15 cellular contexts compared by ENCODE assay signal in the genomic region with DNA sequence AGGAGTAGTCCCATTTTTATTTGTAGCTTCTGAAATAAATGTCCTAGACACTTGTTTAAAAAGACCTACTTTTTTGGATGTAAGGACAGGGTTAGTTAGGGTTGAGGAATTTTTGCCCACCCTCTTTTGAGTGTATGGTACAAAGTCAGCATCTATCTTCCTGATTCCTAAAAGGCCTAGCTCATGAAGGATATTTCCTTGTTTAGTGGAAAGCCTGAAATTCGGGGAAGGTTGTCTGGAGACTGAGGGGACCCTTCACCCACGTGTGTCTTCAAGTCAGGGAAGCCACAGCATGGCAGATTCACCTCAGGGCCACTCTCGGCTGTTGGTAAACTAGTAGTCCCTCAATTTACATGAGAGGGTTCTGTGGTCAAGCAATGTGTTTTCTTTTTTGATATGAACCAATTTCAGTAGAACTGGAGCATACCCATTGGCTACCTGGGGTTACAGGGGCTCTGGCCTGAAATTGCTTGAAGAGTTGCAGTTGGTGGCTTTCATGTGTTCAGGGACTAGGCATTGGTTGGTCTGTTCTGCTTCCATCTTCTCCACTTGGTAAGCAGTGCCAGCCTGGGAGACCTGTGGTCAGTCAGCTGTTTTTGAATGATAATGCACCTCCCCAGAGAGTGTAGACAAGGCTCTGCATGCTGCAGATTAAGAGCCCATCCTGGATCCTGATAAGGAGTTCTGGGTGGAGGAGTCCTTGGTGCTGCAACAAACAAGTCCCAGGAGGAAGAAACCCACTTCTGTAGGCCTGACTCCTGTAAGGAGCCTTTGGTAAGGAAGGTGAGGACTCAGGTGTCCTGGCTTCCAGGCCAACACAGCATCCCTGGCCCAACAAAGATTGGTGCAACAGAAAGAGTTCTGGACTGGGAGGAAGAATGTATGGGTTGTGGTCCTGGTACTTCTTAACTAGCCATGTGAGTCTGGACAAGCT. TPM values are rescaled to one million over a fixed set of nuclear protein-coding genes. Genes with fewer than 3 reads are reported as not detected.
DNase-seq lines count a peak whose midpoint lies in the region; ATAC-seq and TF ChIP-seq lines count a peak whose summit lies in the region.
"Had no signal": no experiment of that assay in that cellular context is flagged by ENCODE, and none has a peak within 500 bp of the region (broad histone marks: within the 10 kb centered on the region; RNA-seq: fewer than 3 reads in every experiment).

No MANE protein-coding gene starts in this region.

- peak overlapping the region; percentile 89 for H3K4me3 Mint-ChIP-seq in natural killer cell
- H3K4me3 Mint-ChIP-seq in natural killer cell treated with Interleukin-12 subunit alpha and Interleukin-12 subunit beta and Interleukin-15 and Interleukin-18, amount 100 ng/mL, for 72 hours: no peak overlapping the region
- no peak overlapping the region for H3K4me3 Mint-ChIP-seq in T-helper 17 cell
- no peak overlapping the region for H3K4me3 Mint-ChIP-seq in immature natural killer cell
- H3K4me3 Mint-ChIP-seq: T-helper 2 cell treated with Interferon-gamma antibody and Interleukin-4, amounts not matched to agents 5 μg/mL and 100 μg/mL, for 36 hours had no signal

- DNase-seq in natural killer cell (no peak), T-helper 17 cell (no peak), immature natural killer cell (no peak), HuH-7.5 (ENCODE audit: low spot score) (no peak), midbrain (lab: John Stamatoyannopoulos, UW) (no peak), hypothalamus (lab: John Stamatoyannopoulos, UW) (no peak)
- DNase-seq in natural killer cell treated with Interleukin-12 subunit alpha and Interleukin-12 subunit beta and Interleukin-15 and Interleukin-18, amount 100 ng/mL, for 72 hours (ENCODE audit: low spot score): no peak
- DNase-seq in activated CD8-positive, alpha-beta memory T cell treated with anti-CD3 and anti-CD28 coated beads for 24 hours: no peak
- DNase-seq: activated CD8-positive, alpha-beta memory T cell treated with anti-CD3 and anti-CD28 coated beads, Interleukin-2, amount 50 U/mL, for 4 hours; BE2C; heart right ventricle; stimulated activated CD4-positive, alpha-beta T cell treated with anti-CD3 and anti-CD28 coated beads, Interleukin-15, amount 100 ng/mL, for 24 hours had no signal

- H3K9me3 Mint-ChIP-seq in natural killer cell (no peaks in the 10 kb centered on the region), immature natural killer cell (no peaks in the 10 kb centered on the region)
- H3K9me3 Mint-ChIP-seq in natural killer cell treated with Interleukin-12 subunit alpha and Interleukin-12 subunit beta and Interleukin-15 and Interleukin-18, amount 100 ng/mL, for 72 hours: no peaks in the 10 kb centered on the region
- H3K9me3 Mint-ChIP-seq: T-helper 2 cell treated with Interferon-gamma antibody and Interleukin-4, amounts not matched to agents 5 μg/mL and 100 μg/mL, for 36 hours had no signal

- H3K27me3 Mint-ChIP-seq in natural killer cell (ENCODE audit: low read depth in 2 of 2) (no peaks in the 10 kb centered on the region), T-helper 17 cell (no peaks in the 10 kb centered on the region), immature natural killer cell (ENCODE audit: low read depth in 3 of 3) (peaks cover 21 to 41% (median 31%) of the 10 kb centered on the region in 3 donors)
- no peaks in the 10 kb centered on the region for H3K27me3 Mint-ChIP-seq in natural killer cell treated with Interleukin-12 subunit alpha and Interleukin-12 subunit beta and Interleukin-15 and Interleukin-18, amount 100 ng/mL, for 72 hours

- peaks cover 10% of the 10 kb centered on the region for H3K36me3 Mint-ChIP-seq in natural killer cell
- peaks cover 43% of the 10 kb centered on the region for H3K36me3 Mint-ChIP-seq in natural killer cell treated with Interleukin-12 subunit alpha and Interleukin-12 subunit beta and Interleukin-15 and Interleukin-18, amount 100 ng/mL, for 72 hours
- peaks cover 17% of the 10 kb centered on the region for H3K36me3 Mint-ChIP-seq in T-helper 17 cell (ENCODE audit: low read depth)
- peaks cover 29 to 49% (median 45%) of the 10 kb centered on the region in 3 donors for H3K36me3 Mint-ChIP-seq in immature natural killer cell

- H3K9me3 ChIP-seq in T-helper 17 cell (ENCODE audit: control insufficient read depth, low read length, poor library complexity, severe bottlenecking): peaks cover 6% of the 10 kb centered on the region
- H3K9me3 ChIP-seq: BE2C, heart right ventricle had no signal

- H3K27ac Mint-ChIP-seq in natural killer cell: peak overlapping the region; percentile 52 to 99
- peak overlapping the region in 1 of 2 donors; percentile 54 for H3K27ac Mint-ChIP-seq in natural killer cell treated with Interleukin-12 subunit alpha and Interleukin-12 subunit beta and Interleukin-15 and Interleukin-18, amount 100 ng/mL, for 72 hours
- H3K27ac Mint-ChIP-seq in T-helper 17 cell: peak overlapping the region; percentile 99
- H3K27ac Mint-ChIP-seq in immature natural killer cell: peak overlapping the region; percentile 40 to 100 (median 80)
- H3K27ac Mint-ChIP-seq: T-helper 2 cell treated with Interferon-gamma antibody and Interleukin-4, amounts not matched to agents 5 μg/mL and 100 μg/mL, for 36 hours had no signal

- H3K4me1 Mint-ChIP-seq in natural killer cell (peaks cover 49 to 55% of the 10 kb centered on the region in 2 donors), T-helper 17 cell (peaks cover 51% of the 10 kb centered on the region), immature natural killer cell (peaks cover 55 to 62% of the 10 kb centered on the region in 2 donors)
- H3K4me1 Mint-ChIP-seq in natural killer cell treated with Interleukin-12 subunit alpha and Interleukin-12 subunit beta and Interleukin-15 and Interleukin-18, amount 100 ng/mL, for 72 hours (ENCODE audit: low read depth in 2 of 2): peaks cover 55 to 57% of the 10 kb centered on the region in 2 donors

- intact Hi-C loops in natural killer cell (cut with micrococcal nuclease): no loop called here

- ATAC-seq in natural killer cell (peak in 2 of 3 donors; percentile 3 to 6), T-helper 17 cell (no peak)
- ATAC-seq in natural killer cell treated with Interleukin-12 subunit alpha and Interleukin-12 subunit beta and Interleukin-15 and Interleukin-18, amount 100 ng/mL, for 72 hours: no peak
- ATAC-seq: left lobe of liver, Panc1 had no signal

- no peak for TF ChIP-seq CTCF in natural killer cell (IDR thresholded peaks at IDR 0.05)

RNA-seq across cellular contexts. Expression of a gene that starts 6.3 kb away (rescaled TPM):
- total RNA-seq in natural killer cell: 1,000 to 10,000 TPM in 1 of 3 donors, 100 to 1,000 TPM in 2; 499 to 1,024 (median 851) TPM
- 100 to 1,000 TPM in 1 of 2 donors, 10 to 100 TPM in 1; 82.6 to 157 TPM for total RNA-seq in natural killer cell treated with Interleukin-12 subunit alpha and Interleukin-12 subunit beta and Interleukin-15 and Interleukin-18, amount 100 ng/mL, for 72 hours
- total RNA-seq in T-helper 17 cell: 100 to 1,000 TPM; 584 to 606 TPM
- polyA plus RNA-seq in immature natural killer cell: 100 to 1,000 TPM; 112 to 147 (median 127) TPM

RNA-seq across cellular contexts. Expression of a gene that starts 39.3 kb away (rescaled TPM):
- total RNA-seq in natural killer cell: not detected
- not detected for total RNA-seq in natural killer cell treated with Interleukin-12 subunit alpha and Interleukin-12 subunit beta and Interleukin-15 and Interleukin-18, amount 100 ng/mL, for 72 hours
- not detected for total RNA-seq in T-helper 17 cell
- polyA plus RNA-seq in immature natural killer cell: not detected

Comparison
In these comparisons a context has a peak if more than half of its experiments do, and no peak if none do; other contexts are left out.
1. ATAC-seq: peak in natural killer cell (2 of 3); none in natural killer cell treated with Interleukin-12 subunit alpha and Interleukin-12 subunit beta and Interleukin-15 and Interleukin-18, amount 100 ng/mL, for 72 hours (0 of 2) and T-helper 17 cell (single experiment).